In the genomic region with DNA sequence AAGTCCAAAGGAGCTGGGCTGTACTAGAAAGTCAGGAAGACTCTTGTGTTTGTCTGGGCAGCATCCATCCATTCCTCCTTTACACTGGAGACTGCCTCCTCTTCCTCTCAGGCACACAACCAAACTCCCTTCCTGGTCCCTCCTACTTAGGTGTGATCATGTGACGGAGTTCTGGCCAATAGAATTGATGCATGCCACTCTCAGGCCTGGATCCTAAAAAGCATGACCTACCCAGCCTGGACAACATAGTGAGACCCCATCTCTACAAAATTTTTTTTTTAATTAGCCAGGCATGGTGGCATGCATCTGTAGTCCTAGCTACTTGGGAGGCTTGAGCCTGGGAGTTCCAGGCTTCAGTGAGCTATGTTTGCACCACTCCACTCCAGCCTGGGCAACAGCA, we compare ENCODE assay signal across 25 cellular contexts. TPM values are rescaled to one million over a fixed set of nuclear protein-coding genes. Genes with fewer than 3 reads are reported as not detected.
DNase-seq lines count a peak whose midpoint lies in the region; ATAC-seq, FAIRE-seq and TF ChIP-seq lines count a peak whose summit lies in the region.
"Had no signal": no experiment of that assay in that cellular context is flagged by ENCODE, and none has a peak within 500 bp of the region (broad histone marks: within the 10 kb centered on the region; RNA-seq: fewer than 3 reads in every experiment).

No MANE protein-coding gene starts in this region.

- POLR2A ChIA-PET in HEK293 (lab: Yijun Ruan, JAX), result no interaction called here
- POLR2A ChIA-PET in WTC11 (lab: Charles Lee), result no interaction called here

- no peak overlapping the region for H3K27ac ChIP-seq in HEK293 (ENCODE audit: extremely low read depth, low read depth, low read length)
- H3K27ac ChIP-seq: A549; BLaER1 treated with 17β-estradiol and CSF1 and Interleukin-3, amounts not matched to agents 10 nM and 100 nM had no signal

- H3K36me3 ChIP-seq in HEK293 (ENCODE audit: control insufficient read depth in 2 of 2, insufficient read depth in 1 of 2, low read length in 2 of 2) (no peaks in the 10 kb centered on the region), bronchial epithelial cell (ENCODE audit: control insufficient read depth, insufficient read depth, low read length) (no peaks in the 10 kb centered on the region)
- H3K36me3 ChIP-seq: BE2C; BLaER1 treated with 17β-estradiol and CSF1 and Interleukin-3, amounts not matched to agents 10 nM and 100 nM had no signal

- no peaks in the 10 kb centered on the region for H3K9me3 ChIP-seq in HEK293 (ENCODE audit: control insufficient read depth, insufficient read depth, low read depth, low read length)
- H3K9me3 ChIP-seq: A549; BE2C; BLaER1 treated with 17β-estradiol and CSF1 and Interleukin-3, amounts not matched to agents 10 nM and 100 nM had no signal

- H3K4me3 ChIP-seq in HEK293 (ENCODE audit: low read depth, low read length), result no peak overlapping the region
- no peak overlapping the region for H3K4me3 ChIP-seq in bronchial epithelial cell (ENCODE audit: low read depth, low read length)
- H3K4me3 ChIP-seq: A549; BLaER1 treated with 17β-estradiol and CSF1 and Interleukin-3, amounts not matched to agents 10 nM and 100 nM had no signal

- no peaks in the 10 kb centered on the region for H3K4me1 Mint-ChIP-seq in WTC11
- H3K4me1 Mint-ChIP-seq: CD14-positive monocyte; CD8-positive, alpha-beta memory T cell had no signal

- peaks cover 30% of the 10 kb centered on the region for H3K27me3 Mint-ChIP-seq in WTC11 (ENCODE audit: low read depth)

- no peak overlapping the region for H3K27ac Mint-ChIP-seq in WTC11
- H3K27ac Mint-ChIP-seq: CD14-positive monocyte; CD4-positive, alpha-beta T cell had no signal

- no peak overlapping the region for H3K4me3 Mint-ChIP-seq in WTC11
- H3K4me3 Mint-ChIP-seq: CD14-positive monocyte; CD4-positive, alpha-beta T cell; CD8-positive, alpha-beta memory T cell had no signal

- TF ChIP-seq CTCF in HEK293 (tag by site-specific recombination; IDR thresholded peaks at IDR 0.05) (no peak), WTC11 (IDR thresholded peaks at IDR 0.05) (no peak), bronchial epithelial cell (IDR thresholded peaks at IDR 0.05; ENCODE audit: insufficient read depth, low read length, severe bottlenecking) (no peak)

- peaks cover 8% of the 10 kb centered on the region; the same call in 1 of the 2 replicates for H3K9me3 Mint-ChIP-seq in WTC11
- H3K9me3 Mint-ChIP-seq: CD4-positive, alpha-beta T cell; CD8-positive, alpha-beta memory T cell had no signal

- no peak for ATAC-seq in WTC11
- no peak for ATAC-seq in esophagus mucosa
- no peak for ATAC-seq in GM19452 (IDR thresholded peaks at IDR 0.05; ENCODE audit: unreplicated experiment)
- ATAC-seq: A549 had no signal

- DNase-seq in WTC11 (ENCODE audit: low spot score) (no peak), bronchial epithelial cell (ENCODE audit: low read depth) (no peak), NCI-H2081 (lab: John Stamatoyannopoulos, UW) (no peak)
- DNase-seq: 8988T; ACHN; AML-193; BE2C; CD4-positive, alpha-beta T cell; CD8-positive, alpha-beta memory T cell; DMS 273 treated with DMSO at 0.1 percent for 48 hours; DMS79; EL; GDM1; GOT3; H7; HCEC 1CT had no signal

- peak; percentile 7 for FAIRE-seq in bronchial epithelial cell (lab: Jason Lieb, UNC)
- FAIRE-seq: A549, D721Med, GM12891, GM18507 had no signal

- H3K36me3 Mint-ChIP-seq in WTC11, result no peaks in the 10 kb centered on the region
- H3K36me3 Mint-ChIP-seq: CD14-positive monocyte; CD8-positive, alpha-beta memory T cell had no signal

- CTCF ChIA-PET in HEK293 (lab: Yijun Ruan, JAX) (interaction anchor here (1.9 kb wide), 1 partner anchor 14 kb away, joined by 8 read pairs; no protein-coding TSS in a partner anchor), WTC11 (lab: Charles Lee) (interaction anchor here (3.2 kb wide), 1 partner anchor 14 kb away, joined by 15 read pairs; no protein-coding TSS in a partner anchor)

- peaks cover 14% of the 10 kb centered on the region for H3K27me3 ChIP-seq in bronchial epithelial cell (ENCODE audit: control insufficient read depth, insufficient read depth, low read length)
- H3K27me3 ChIP-seq: BE2C had no signal

- H3K4me1 ChIP-seq in HEK293 (ENCODE audit: control insufficient read depth, insufficient read depth, low read length), result no peaks in the 10 kb centered on the region
- H3K4me1 ChIP-seq: A549, BE2C had no signal

TF ChIP-seq in HEK293, 187 proteins besides CTCF, POLR2A, EP300 and RAD21:
- TF ChIP-seq ZNF791 (tag by site-specific recombination; IDR thresholded peaks at IDR 0.05) (no peak), ZNF121 (tag by site-specific recombination; IDR thresholded peaks at IDR 0.05) (peak; percentile 67; the same call in 1 of the 2 replicates)

TF ChIP-seq in WTC11, 78 proteins besides CTCF, POLR2A, EP300 and RAD21:
- TF ChIP-seq, protein P1, sequence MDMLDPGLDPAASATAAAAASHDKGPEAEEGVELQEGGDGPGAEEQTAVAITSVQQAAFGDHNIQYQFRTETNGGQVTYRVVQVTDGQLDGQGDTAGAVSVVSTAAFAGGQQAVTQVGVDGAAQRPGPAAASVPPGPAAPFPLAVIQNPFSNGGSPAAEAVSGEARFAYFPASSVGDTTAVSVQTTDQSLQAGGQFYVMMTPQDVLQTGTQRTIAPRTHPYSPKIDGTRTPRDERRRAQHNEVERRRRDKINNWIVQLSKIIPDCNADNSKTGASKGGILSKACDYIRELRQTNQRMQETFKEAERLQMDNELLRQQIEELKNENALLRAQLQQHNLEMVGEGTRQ (CRISPR knock-in tag; IDR thresholded peaks at IDR 0.05), result peak; percentile 36; the same call in 1 of the 2 replicates
- no peak for TF ChIP-seq ZBTB43 (CRISPR knock-in tag; IDR thresholded peaks at IDR 0.05)

RNA-seq across cellular contexts. Expression of gene FAM43B, which starts 8.6 kb away (rescaled TPM):
- total RNA-seq in WTC11 (2021), result 2.9 to 3.1 TPM (median 3.1 TPM) in 3 replicates
- not detected in 2 replicates for total RNA-seq in bronchial epithelial cell
- total RNA-seq in esophagus mucosa, result 0.12 TPM
- total RNA-seq: CD4-positive, alpha-beta T cell; CD8-positive, alpha-beta memory T cell had no signal

RNA-seq across cellular contexts. Expression of gene CDA, which starts 27.9 kb away (rescaled TPM):
- 7.3 to 12.5 TPM (median 7.5 TPM) in 3 replicates for total RNA-seq in WTC11 (2021)
- 0.79 and 1.4 TPM in 2 replicates for total RNA-seq in bronchial epithelial cell
- total RNA-seq in esophagus mucosa, result 97.6 TPM
- total RNA-seq: CD8-positive, alpha-beta memory T cell had no signal

RNA-seq across cellular contexts. Expression of gene MUL1, which starts 53.0 kb away (rescaled TPM):
- total RNA-seq in WTC11 (2021) (21.0 to 22.2 TPM (median 21.9 TPM) in 3 replicates), bronchial epithelial cell (22.1 and 25.7 TPM in 2 replicates), esophagus mucosa (17.1 TPM)

Comparison
In these comparisons a context has a peak if more than half of its experiments do, and no peak if none do; other contexts are left out.
1. Of the 8 proteins assayed by ChIP-seq in both HEK293 and WTC11: peak only in HEK293: ZNF121; only in WTC11: none; in both: none; in neither: 7.